36 cellular contexts compared by ENCODE assay signal in genomic region chr14:74463697-74464096, GRCh38. TPM values are rescaled to one million over a fixed set of nuclear protein-coding genes. Genes with fewer than 3 reads are reported as not detected.
"Had no signal": no experiment of that assay in that cellular context is flagged by ENCODE, and none has a peak within 500 bp of the region (broad histone marks: within the 10 kb centered on the region; RNA-seq: fewer than 3 reads in every experiment).

No MANE protein-coding gene starts in this region.

- H3K27ac ChIP-seq: ascending aorta, breast epithelium, epithelial cell of prostate, esophagus squamous epithelium, gastroesophageal sphincter, WERI-Rb-1 had no signal

- FAIRE-seq: colon had no signal

- H3K27me3 ChIP-seq: ascending aorta, breast epithelium, esophagus squamous epithelium, gastroesophageal sphincter had no signal

- H3K9me3 ChIP-seq: ascending aorta, breast epithelium, esophagus squamous epithelium, gastroesophageal sphincter had no signal

- H3K4me3 ChIP-seq: ascending aorta, breast epithelium, esophagus squamous epithelium, gastroesophageal sphincter had no signal

- ATAC-seq: activated CD4-positive, CD25-positive, alpha-beta regulatory T cell treated with anti-CD3 and anti-CD28 coated beads, Interleukin-2, amount 50 U/mL, for 24 hours; activated CD8-positive, alpha-beta T cell treated with anti-CD3 and anti-CD28 coated beads for 36 hours; activated naive CD4-positive, alpha-beta T cell treated with anti-CD3 and anti-CD28 coated beads, Interleukin-2, amount 50 U/mL, for 72 hours; activated T-cell treated with anti-CD3 and anti-CD28 coated beads, Interleukin-2, amount 50 U/mL, for 72 hours; effector memory CD8-positive, alpha-beta T cell; gastroesophageal sphincter; T-helper 17 cell had no signal

- H3K4me1 ChIP-seq: breast epithelium had no signal

- H3K36me3 ChIP-seq: ascending aorta, breast epithelium, esophagus squamous epithelium, gastroesophageal sphincter, WERI-Rb-1 had no signal

- DNase-seq: activated B cell treated with CpG ODN at 0.5 μM for 24 hours; activated CD4-positive, alpha-beta T cell treated with anti-CD3 and anti-CD28 coated beads for 48 hours; activated CD4-positive, alpha-beta T cell treated with anti-CD3 and anti-CD28 coated beads, Interleukin-2, amount 50 U/mL, for 1 hour; activated CD4-positive, alpha-beta T cell treated with anti-CD3 and anti-CD28 coated beads, Interleukin-2, amount 50 U/mL, for 48 hours; activated CD8-positive, alpha-beta memory T cell treated with anti-CD3 and anti-CD28 coated beads for 24 hours; activated CD8-positive, alpha-beta memory T cell treated with anti-CD3 and anti-CD28 coated beads, Interleukin-2, amount 50 U/mL, for 4 hours; activated CD8-positive, alpha-beta T cell treated with anti-CD3 and anti-CD28 coated beads for 36 hours; activated gamma-delta T cell; activated naive CD4-positive, alpha-beta T cell; activated naive CD4-positive, alpha-beta T cell treated with anti-CD3 and anti-CD28 coated beads, Interleukin-2, amount 10 ng/mL, durations not matched to agents 7 days and 5 days; activated naive CD8-positive, alpha-beta T cell treated with anti-CD3 and anti-CD28 coated beads, Interleukin-2, amount 10 ng/mL, durations not matched to agents 7 days and 5 days; activated T-cell treated with anti-CD3 and anti-CD28 coated beads for 4 hours; activated T-cell treated with anti-CD3 and anti-CD28 coated beads, Interleukin-2, amount 50 U/mL, for 24 hours; activated T-cell treated with anti-CD3 and anti-CD28 coated beads, Interleukin-2, amount 50 U/mL, for 72 hours; cortex of kidney; dermis blood vessel endothelial cell; effector CD4-positive, alpha-beta T cell; effector memory CD8-positive, alpha-beta T cell; esophagus squamous epithelium; foreskin melanocyte; T-helper 1 cell; T-helper 17 cell; T1000; WERI-Rb-1 had no signal

RNA-seq across cellular contexts. Expression of gene SYNDIG1L, which starts 37.7 kb away (rescaled TPM):
- total RNA-seq: activated B cell treated with CpG ODN at 0.5 μM for 24 hours; activated CD8-positive, alpha-beta T cell treated with anti-CD3 and anti-CD28 coated beads for 36 hours; activated naive CD4-positive, alpha-beta T cell treated with anti-CD3 and anti-CD28 coated beads, Interleukin-2, amount 50 U/mL, for 72 hours; activated naive CD8-positive, alpha-beta T cell treated with anti-CD3 and anti-CD28 coated beads, Interleukin-2, amount 10 ng/mL, durations not matched to agents 7 days and 5 days; activated T-cell treated with anti-CD3 and anti-CD28 coated beads, Interleukin-2, amount 50 U/mL, for 72 hours; ascending aorta; cardiac septum; chondrocyte; dermis blood vessel endothelial cell; fibroblast of lung; fibroblast of villous mesenchyme; glomerular endothelial cell; T-helper 17 cell had no signal
- polyA plus RNA-seq: fibroblast of lung had no signal
